In the genomic region with DNA sequence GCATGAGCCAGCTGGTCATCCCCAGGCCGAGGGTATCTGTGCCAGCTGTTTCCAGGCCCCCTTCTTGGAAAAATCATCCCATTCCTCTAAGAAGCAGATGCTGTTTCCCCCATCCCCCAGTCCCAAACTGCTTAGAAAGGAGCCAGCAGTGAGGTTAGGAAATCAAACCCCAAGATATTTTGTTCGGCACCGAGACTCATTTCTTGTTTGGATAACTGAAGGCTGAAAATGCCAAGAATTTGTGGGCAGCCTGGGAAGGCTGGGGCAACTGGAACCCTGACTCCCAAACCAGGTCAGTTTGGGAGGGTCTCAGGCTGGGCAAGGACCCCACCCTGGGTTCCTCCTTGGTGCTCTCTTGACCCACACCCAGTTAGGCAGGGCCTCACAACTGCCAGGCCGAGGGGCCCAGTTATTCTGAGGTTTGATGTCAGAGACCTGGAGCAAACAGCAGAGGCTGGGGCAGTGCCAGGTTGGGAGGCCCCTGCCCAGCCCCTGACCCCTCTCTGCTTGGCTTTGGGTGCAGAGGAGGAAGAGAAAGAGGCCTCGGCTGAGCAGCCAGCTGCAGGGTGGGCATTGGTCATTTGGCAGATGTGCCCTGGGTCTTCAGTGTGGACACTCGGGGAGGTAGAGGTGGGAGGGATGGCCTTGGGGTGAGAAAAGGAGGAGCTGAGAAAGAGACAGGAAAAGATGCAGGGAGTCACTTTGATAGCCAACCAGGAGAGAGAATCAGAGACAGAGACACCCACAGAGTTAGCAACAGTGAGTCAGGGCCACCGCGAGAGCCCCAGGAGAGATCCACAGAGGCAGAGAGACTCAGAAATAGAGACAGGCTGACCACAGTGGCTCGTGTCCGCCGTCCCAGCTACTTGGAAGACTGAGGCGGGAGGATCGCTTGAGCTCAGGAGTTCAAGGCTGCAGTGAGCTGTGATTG, we compare ENCODE assay signal across 16 cellular contexts. TPM values are rescaled to one million over a fixed set of nuclear protein-coding genes. Genes with fewer than 3 reads are reported as not detected.
DNase-seq lines count a peak whose midpoint lies in the region; ATAC-seq and TF ChIP-seq lines count a peak whose summit lies in the region.
"Had no signal": no experiment of that assay in that cellular context is flagged by ENCODE, and none has a peak within 500 bp of the region (broad histone marks: within the 10 kb centered on the region; RNA-seq: fewer than 3 reads in every experiment).

No MANE protein-coding gene starts in this region.

- H3K79me1 ChIP-seq in IMR-90 (ENCODE audit: low read depth in 1 of 2, low read length in 2 of 2): no peaks in the 10 kb centered on the region

- peak overlapping the region; percentile 48; the same call in 1 of the 2 replicates for H3K4me2 ChIP-seq in IMR-90 (ENCODE audit: low read depth, low read length)

- no peak overlapping the region for H2AK5ac ChIP-seq in IMR-90 (ENCODE audit: low read depth, low read length)

- no peak overlapping the region for H3K4ac ChIP-seq in IMR-90 (ENCODE audit: low read depth, low read length)

- no peak overlapping the region for H2BK15ac ChIP-seq in IMR-90 (ENCODE audit: low read depth, low read length)

- TF ChIP-seq CTCF in AG10803 (conservative IDR thresholded peaks at IDR 0.05; ENCODE audit: low read length) (no peak), IMR-90 (conservative IDR thresholded peaks at IDR 0.05; ENCODE audit: low read depth, low read length) (no peak), left ventricle myocardium inferior (IDR thresholded peaks at IDR 0.05; ENCODE audit: borderline replicate concordance) (no peak)

- H3K4me3 Mint-ChIP-seq in stimulated activated naive CD8-positive, alpha-beta T cell treated with anti-CD3 and anti-CD28 coated beads, Interleukin-15, amount 100 ng/mL, for 72 hours: no peak overlapping the region

- dilution Hi-C loops in IMR-90 (cut with HindIII; ENCODE audit: low sequenced_read_pairs, unreplicated experiment): no loop called here

- no peak overlapping the region for H2BK120ac ChIP-seq in IMR-90 (ENCODE audit: low read depth, low read length)

- H2BK20ac ChIP-seq in IMR-90 (ENCODE audit: low read depth, low read length): no peak overlapping the region; the same call in 1 of the 2 replicates

- H4K20me1 ChIP-seq in IMR-90 (ENCODE audit: insufficient read depth, low read length): no peaks in the 10 kb centered on the region

- H3K36me3 ChIP-seq in IMR-90 (ENCODE audit: control insufficient read depth, insufficient read depth, low read length): no peaks in the 10 kb centered on the region
- H3K36me3 ChIP-seq in left ventricle myocardium inferior: no peaks in the 10 kb centered on the region
- H3K36me3 ChIP-seq: cardiac muscle cell had no signal

- H3K9me3 Mint-ChIP-seq in stimulated activated naive CD8-positive, alpha-beta T cell treated with anti-CD3 and anti-CD28 coated beads, Interleukin-15, amount 100 ng/mL, for 72 hours: no peaks in the 10 kb centered on the region

- no peak overlapping the region for H3K56ac ChIP-seq in IMR-90 (ENCODE audit: extremely low read depth, insufficient read depth, low read length)

- H3K9me3 ChIP-seq in IMR-90 (ENCODE audit: control insufficient read depth, insufficient read depth, low read length): no peaks in the 10 kb centered on the region
- no peaks in the 10 kb centered on the region for H3K9me3 ChIP-seq in left ventricle myocardium inferior (replicated peaks)

- H4K5ac ChIP-seq in IMR-90 (ENCODE audit: low read depth, low read length): peak overlapping the region; percentile 28; the same call in 1 of the 2 replicates

- TF ChIP-seq POLR2A in IMR-90 (IDR thresholded peaks at IDR 0.05; ENCODE audit: low read depth, low read length): no peak

- no peak overlapping the region for H3K14ac ChIP-seq in IMR-90 (replicated peaks; ENCODE audit: low read depth, low read length)

- H3K9ac ChIP-seq in IMR-90 (ENCODE audit: low read depth, low read length): no peak overlapping the region

- CTCF ChIA-PET in IMR-90 (lab: Yijun Ruan, JAX): no interaction called here

- BruUV-seq in IMR-90 (replicated peaks; lab: Mats Ljungman, UMichigan): no TSS peak

- H4K91ac ChIP-seq in IMR-90 (ENCODE audit: insufficient read depth, low read depth, low read length): peak overlapping the region; percentile 33; the same call in 1 of the 2 replicates

- peak overlapping the region in 1 of 2 donors; percentile 79 for H3K27ac Mint-ChIP-seq in stimulated activated naive CD8-positive, alpha-beta T cell treated with anti-CD3 and anti-CD28 coated beads, Interleukin-15, amount 100 ng/mL, for 72 hours

- peak; percentile 77 for ATAC-seq in IMR-90 (ENCODE audit: low read depth)
- peak; percentile 81 for ATAC-seq in sciatic nerve
- ATAC-seq in GM18861 (IDR thresholded peaks at IDR 0.05; ENCODE audit: unreplicated experiment): no peak
- ATAC-seq in GM18868 (IDR thresholded peaks at IDR 0.05; ENCODE audit: unreplicated experiment): no peak
- no peak for ATAC-seq in stimulated activated naive CD8-positive, alpha-beta T cell treated with anti-CD3 and anti-CD28 coated beads, Interleukin-15, amount 100 ng/mL, for 72 hours

- no peak overlapping the region for H4K8ac ChIP-seq in IMR-90 (ENCODE audit: low read depth in 2 of 2, low read length in 2 of 2)

- H3K4me3 ChIP-seq in AG10803 (ENCODE audit: low read length) (no peak overlapping the region), IMR-90 (ENCODE audit: insufficient read depth, low read depth, low read length) (no peak overlapping the region), left ventricle myocardium inferior (no peak overlapping the region)
- H3K4me3 ChIP-seq: cardiac muscle cell had no signal

- no peak overlapping the region for H2AFZ ChIP-seq in IMR-90 (replicated peaks; ENCODE audit: low read length, poor library complexity)

- no peak overlapping the region for H2BK5ac ChIP-seq in IMR-90 (ENCODE audit: low read depth, low read length, poor library complexity, severe bottlenecking)

- intact Hi-C loops in IMR-90 (cut with micrococcal nuclease) (loop anchor here (1.0 kb wide), 2 partner anchors 26 to 78 kb away; a partner anchor contains a TSS), left ventricle myocardium inferior (cut with micrococcal nuclease) (no loop called here), sciatic nerve (cut with DNase I) (no loop called here)

- H3K23ac ChIP-seq in IMR-90 (ENCODE audit: low read depth, low read length): no peak overlapping the region

- peak overlapping the region; percentile 19 for H2AK9ac ChIP-seq in IMR-90 (replicated peaks; ENCODE audit: low read depth, low read length, poor library complexity)

- H3K4me1 Mint-ChIP-seq in stimulated activated naive CD8-positive, alpha-beta T cell treated with anti-CD3 and anti-CD28 coated beads, Interleukin-15, amount 100 ng/mL, for 72 hours: peaks cover 14% of the 10 kb centered on the region

- DNase-seq in AG10803 (ENCODE audit: low read depth) (peak; percentile 61), IMR-90 (peak; percentile 10), left ventricle myocardium inferior (no peak), sciatic nerve (ENCODE audit: low spot score) (no peak), epidermal melanocyte (ENCODE audit: insufficient read length, low spot score) (no peak)
- no peak for DNase-seq in stimulated activated naive CD8-positive, alpha-beta T cell treated with anti-CD3 and anti-CD28 coated beads, Interleukin-15, amount 100 ng/mL, for 72 hours
- DNase-seq: activated effector memory CD4-positive, alpha-beta T cell treated with anti-CD3 and anti-CD28 coated beads, Interleukin-2, amount 50 U/mL, for 16 hours; hypothalamus; NCI-H1105 treated with DMSO at 0.1 percent for 48 hours; NCI-H524 treated with DMSO at 0.1 percent for 48 hours; occipital lobe; stimulated activated CD8-positive, alpha-beta memory T cell treated with anti-CD3 and anti-CD28 coated beads, Interleukin-4, amount 100 ng/mL, for 48 hours had no signal

- 50% methylated on average over 9 of the region's 13 CpGs; no CpG with 5 or more reads in 1 of the 2 experiments for WGBS in IMR-90 (ENCODE audit: extremely low coverage in 2 of 2, insufficient read length in 1 of 2), 2 experiments

- peaks cover 13% of the 10 kb centered on the region; the same call in 1 of the 2 replicates for H3K4me1 ChIP-seq in IMR-90 (ENCODE audit: control insufficient read depth, insufficient read depth, low read length)
- H3K4me1 ChIP-seq in left ventricle myocardium inferior: peaks cover 11% of the 10 kb centered on the region

- TF ChIP-seq RAD21 in IMR-90 (IDR thresholded peaks at IDR 0.05; ENCODE audit: low read length): no peak

- peak overlapping the region; percentile 31; the same call in 1 of the 2 replicates for H3K18ac ChIP-seq in IMR-90 (ENCODE audit: low read depth, low read length)

- POLR2A ChIA-PET in IMR-90 (lab: Charles Lee; ENCODE audit: unreplicated experiment): no interaction called here

- H3K27ac ChIP-seq in IMR-90 (ENCODE audit: insufficient read depth, low read length): peak overlapping the region; percentile 90
- H3K27ac ChIP-seq in left ventricle myocardium inferior (replicated peaks): peak overlapping the region; percentile 47
- H3K27ac ChIP-seq: cardiac muscle cell had no signal

- peaks cover 22% of the 10 kb centered on the region for H3K27me3 Mint-ChIP-seq in stimulated activated naive CD8-positive, alpha-beta T cell treated with anti-CD3 and anti-CD28 coated beads, Interleukin-15, amount 100 ng/mL, for 72 hours

- no peaks in the 10 kb centered on the region for H3K9me1 ChIP-seq in IMR-90 (ENCODE audit: insufficient read depth, low read length)

- no peaks in the 10 kb centered on the region; the same call in 1 of the 2 replicates for H3K27me3 ChIP-seq in IMR-90 (ENCODE audit: control insufficient read depth, insufficient read depth, low read length)
- H3K27me3 ChIP-seq in left ventricle myocardium inferior (ENCODE audit: low read depth): peaks cover 61% of the 10 kb centered on the region
- H3K27me3 ChIP-seq: cardiac muscle cell had no signal

- in situ Hi-C loops in IMR-90 (cut with MboI; ENCODE audit: low sequenced_read_pairs): no loop called here

TF ChIP-seq in IMR-90, 13 proteins besides CTCF, POLR2A, EP300 and RAD21:
- peak; percentile 76 for TF ChIP-seq RFX5 (IDR thresholded peaks at IDR 0.05; ENCODE audit: low read depth, low read length)
- no peak for TF ChIP-seq BHLHE40 (IDR thresholded peaks at IDR 0.05; ENCODE audit: low read depth, low read length)

RNA-seq across cellular contexts. Expression of a gene that starts 5.0 kb away (rescaled TPM):
- total RNA-seq in IMR-90 (2012; rRNA removed) (not detected in 2 replicates), left ventricle myocardium inferior (0.05 TPM), sciatic nerve (0.27 TPM)
- polyA plus RNA-seq in IMR-90 (2012; rRNA removed): not detected in 2 replicates
- polyA plus RNA-seq in IMR-90 (2012; cell fraction: cytosol; rRNA removed): not detected in 2 replicates
- polyA plus RNA-seq in IMR-90 (2012; cell fraction: nucleus; rRNA removed; ENCODE audit: low replicate concordance): 0.01 TPM in 1 of 2 replicates, not detected in the other
- total RNA-seq: occipital lobe; T-helper 2 cell treated with Interferon-gamma antibody and Interleukin-4, amounts not matched to agents 100 ng/mL and 5 ng/mL, for 36 hours had no signal

Comparison
In these comparisons a context has a peak if more than half of its experiments do, and no peak if none do; other contexts are left out.
1. DNase-seq: peak in AG10803 (single experiment) and IMR-90 (single experiment); none in left ventricle myocardium inferior (single experiment), sciatic nerve (single experiment), stimulated activated naive CD8-positive, alpha-beta T cell treated with anti-CD3 and anti-CD28 coated beads, Interleukin-15, amount 100 ng/mL, for 72 hours (0 of 2) and epidermal melanocyte (single experiment).
2. ATAC-seq: peak in IMR-90 (single experiment) and sciatic nerve (single experiment); none in GM18861 (single experiment), GM18868 (single experiment) and stimulated activated naive CD8-positive, alpha-beta T cell treated with anti-CD3 and anti-CD28 coated beads, Interleukin-15, amount 100 ng/mL, for 72 hours (single experiment).